ENCODE assay signal across 18 cellular contexts in the genomic region with DNA sequence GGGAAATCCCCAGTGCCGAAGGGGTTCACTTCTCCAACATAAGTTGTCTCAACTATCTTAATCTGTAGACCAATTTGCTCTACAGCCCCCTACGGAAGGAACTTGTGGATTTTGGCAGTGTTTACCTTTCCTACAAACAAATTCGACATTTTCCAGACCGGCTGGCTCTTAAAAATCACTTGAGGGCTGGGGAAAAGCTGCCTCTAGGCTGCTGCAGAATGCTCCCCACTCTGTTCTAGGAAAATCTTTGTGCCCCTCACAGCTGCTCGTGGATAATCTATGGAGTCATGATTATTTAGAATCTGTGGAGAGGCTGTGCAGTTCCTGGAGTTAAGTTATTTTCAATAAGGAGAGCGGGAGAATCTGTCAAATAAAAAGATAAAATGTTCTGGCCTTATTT.
DNase-seq lines count a peak whose midpoint lies in the region; ATAC-seq, FAIRE-seq and TF ChIP-seq lines count a peak whose summit lies in the region.
"Had no signal": no experiment of that assay in that cellular context is flagged by ENCODE, and none has a peak within 500 bp of the region (broad histone marks: within the 10 kb centered on the region; RNA-seq: fewer than 3 reads in every experiment).

No MANE protein-coding gene starts in this region.

- H3K79me2 ChIP-seq in astrocyte (ENCODE audit: insufficient read depth, low read length) (no peaks in the 10 kb centered on the region), smooth muscle cell (ENCODE audit: low read depth) (no peaks in the 10 kb centered on the region)

- no peaks in the 10 kb centered on the region for H3K79me1 ChIP-seq in IMR-90 (ENCODE audit: low read depth in 1 of 2, low read length in 2 of 2)

- no peak overlapping the region for H3K56ac ChIP-seq in IMR-90 (ENCODE audit: extremely low read depth, insufficient read depth, low read length)

- CTCF ChIA-PET in IMR-90 (lab: Yijun Ruan, JAX): no interaction called here

- H4K5ac ChIP-seq in IMR-90 (ENCODE audit: low read depth, low read length): no peak overlapping the region

- POLR2A ChIA-PET in IMR-90 (lab: Charles Lee; ENCODE audit: unreplicated experiment): interaction anchor here (0.6 kb wide), 1 partner anchor 1430 kb away, joined by 4 read pairs; no protein-coding TSS in a partner anchor

- H2BK20ac ChIP-seq in IMR-90 (ENCODE audit: low read depth, low read length): peak overlapping the region; percentile 27; the same call in 1 of the 2 replicates

- H3K9me3 ChIP-seq in IMR-90 (ENCODE audit: control insufficient read depth, insufficient read depth, low read length): no peaks in the 10 kb centered on the region
- H3K9me3 ChIP-seq in astrocyte (ENCODE audit: insufficient read depth, low read depth, low read length): no peaks in the 10 kb centered on the region
- H3K9me3 ChIP-seq in smooth muscle cell (replicated peaks; ENCODE audit: low read depth): no peaks in the 10 kb centered on the region
- no peaks in the 10 kb centered on the region for H3K9me3 ChIP-seq in upper lobe of left lung
- H3K9me3 ChIP-seq: MG63 had no signal

- no peak overlapping the region for H3K4me3 Mint-ChIP-seq in astrocyte (ENCODE audit: unreplicated experiment)
- H3K4me3 Mint-ChIP-seq: B cell; CD4-positive, alpha-beta memory T cell had no signal

- dilution Hi-C loops in IMR-90 (cut with HindIII; ENCODE audit: low sequenced_read_pairs, unreplicated experiment): no loop called here

- no peaks in the 10 kb centered on the region for H3K36me3 Mint-ChIP-seq in astrocyte (ENCODE audit: low read depth, unreplicated experiment)
- H3K36me3 Mint-ChIP-seq: CD4-positive, alpha-beta memory T cell had no signal

- H3K4ac ChIP-seq in IMR-90 (ENCODE audit: low read depth, low read length): 0 out of 2 replicates have a peak overlapping the region, but pooled peaks have one; percentile 3

- H3K4me1 Mint-ChIP-seq in astrocyte (ENCODE audit: low read depth, unreplicated experiment): peaks cover 27% of the 10 kb centered on the region
- H3K4me1 Mint-ChIP-seq: B cell; CD4-positive, alpha-beta memory T cell had no signal

- H3K27ac Mint-ChIP-seq in astrocyte (ENCODE audit: unreplicated experiment): no peak overlapping the region
- H3K27ac Mint-ChIP-seq: B cell; CD4-positive, alpha-beta memory T cell had no signal

- H3K4me1 ChIP-seq in IMR-90 (ENCODE audit: control insufficient read depth, insufficient read depth, low read length): peaks cover 6% of the 10 kb centered on the region; the same call in 1 of the 2 replicates
- peaks cover 15% of the 10 kb centered on the region for H3K4me1 ChIP-seq in astrocyte (ENCODE audit: insufficient read depth, low read length)
- peaks cover 34% of the 10 kb centered on the region for H3K4me1 ChIP-seq in smooth muscle cell (ENCODE audit: low read depth)
- H3K4me1 ChIP-seq in upper lobe of left lung: peaks cover 0 to 19% (median 5%) of the 10 kb centered on the region in 4 donors

- no peak for DNase-seq in IMR-90
- no peak for DNase-seq in astrocyte (ENCODE audit: low read depth)
- DNase-seq in left kidney (ENCODE audit: low read depth, low spot score): peak; percentile 16
- DNase-seq in smooth muscle cell (lab: John Stamatoyannopoulos, UW; ENCODE audit: unreplicated experiment): no peak
- DNase-seq in upper lobe of left lung: no peak
- DNase-seq in D721Med (ENCODE audit: insufficient read length, low spot score): no peak
- DNase-seq: CD4-positive, alpha-beta memory T cell; DND-41; GF-D8; MG63; NCI-H1092 treated with DMSO at 0.1 percent for 48 hours; NCI-H1694 treated with DMSO at 0.1 percent for 48 hours; NCI-H748 treated with DMSO at 0.1 percent for 48 hours had no signal

- H3K4me2 ChIP-seq in IMR-90 (ENCODE audit: low read depth, low read length): no peak overlapping the region
- no peak overlapping the region for H3K4me2 ChIP-seq in astrocyte (ENCODE audit: low read length)
- H3K4me2 ChIP-seq in smooth muscle cell: peak overlapping the region; percentile 79

- no peak overlapping the region for H3K4me3 ChIP-seq in IMR-90 (ENCODE audit: insufficient read depth, low read depth, low read length)
- no peak overlapping the region for H3K4me3 ChIP-seq in astrocyte (ENCODE audit: insufficient read depth, low read depth, low read length)
- H3K4me3 ChIP-seq in smooth muscle cell: no peak overlapping the region
- no peak overlapping the region for H3K4me3 ChIP-seq in upper lobe of left lung
- H3K4me3 ChIP-seq: MG63 had no signal

- no peaks in the 10 kb centered on the region for H3K9me3 Mint-ChIP-seq in astrocyte (ENCODE audit: unreplicated experiment)

- H3K27ac ChIP-seq in IMR-90 (ENCODE audit: insufficient read depth, low read length) (no peak overlapping the region), astrocyte (ENCODE audit: low read depth, low read length) (no peak overlapping the region), smooth muscle cell (ENCODE audit: low read depth) (peak overlapping the region; percentile 49), upper lobe of left lung (peak overlapping the region in 1 of 4 donors; percentile 46)

- H2BK5ac ChIP-seq in IMR-90 (ENCODE audit: low read depth, low read length, poor library complexity, severe bottlenecking): no peak overlapping the region

- H3K36me3 ChIP-seq in IMR-90 (ENCODE audit: control insufficient read depth, insufficient read depth, low read length): no peaks in the 10 kb centered on the region
- H3K36me3 ChIP-seq in astrocyte (ENCODE audit: insufficient read depth, low read length): no peaks in the 10 kb centered on the region
- no peaks in the 10 kb centered on the region for H3K36me3 ChIP-seq in smooth muscle cell (ENCODE audit: low read depth)
- no peaks in the 10 kb centered on the region for H3K36me3 ChIP-seq in upper lobe of left lung
- H3K36me3 ChIP-seq: MG63 had no signal

- no peak overlapping the region for H3K18ac ChIP-seq in IMR-90 (ENCODE audit: low read depth, low read length)

- H4K20me1 ChIP-seq in IMR-90 (ENCODE audit: insufficient read depth, low read length): no peaks in the 10 kb centered on the region
- no peaks in the 10 kb centered on the region for H4K20me1 ChIP-seq in astrocyte (ENCODE audit: insufficient read depth, low read length)
- no peaks in the 10 kb centered on the region for H4K20me1 ChIP-seq in smooth muscle cell (ENCODE audit: low read depth)

- H3K14ac ChIP-seq in IMR-90 (replicated peaks; ENCODE audit: low read depth, low read length): no peak overlapping the region

- TF ChIP-seq CTCF in IMR-90 (conservative IDR thresholded peaks at IDR 0.05; ENCODE audit: low read depth, low read length): no peak
- no peak for TF ChIP-seq CTCF in astrocyte (IDR thresholded peaks at IDR 0.05; ENCODE audit: insufficient read depth, low read depth, low read length)
- TF ChIP-seq CTCF in smooth muscle cell (IDR thresholded peaks at IDR 0.05; ENCODE audit: borderline replicate concordance, insufficient read depth, poor library complexity, severe bottlenecking): no peak
- TF ChIP-seq CTCF in upper lobe of left lung (IDR thresholded peaks at IDR 0.05): no peak
- no peak for TF ChIP-seq CTCF in D721Med (IDR thresholded peaks at IDR 0.05; ENCODE audit: insufficient read depth, missing control alignments)

- no peak for TF ChIP-seq EP300 in upper lobe of left lung (IDR thresholded peaks at IDR 0.05)

- no peaks in the 10 kb centered on the region; the same call in 1 of the 2 replicates for H3K9me1 ChIP-seq in IMR-90 (ENCODE audit: insufficient read depth, low read length)

- BruUV-seq in IMR-90 (replicated peaks; lab: Mats Ljungman, UMichigan): no TSS peak

- H3K27me3 Mint-ChIP-seq in astrocyte (ENCODE audit: low read depth, unreplicated experiment): peaks cover 2% of the 10 kb centered on the region
- H3K27me3 Mint-ChIP-seq: B cell; CD4-positive, alpha-beta memory T cell had no signal

- ATAC-seq in IMR-90 (ENCODE audit: low read depth) (no peak), HG03457 (IDR thresholded peaks at IDR 0.05; ENCODE audit: unreplicated experiment) (no peak), upper lobe of left lung (ENCODE audit: low FRiP score in 2 of 2) (no peak)
- ATAC-seq: Panc1, Right ventricle myocardium inferior had no signal

- H4K91ac ChIP-seq in IMR-90 (ENCODE audit: insufficient read depth, low read depth, low read length): no peak overlapping the region

- H2AK9ac ChIP-seq in IMR-90 (replicated peaks; ENCODE audit: low read depth, low read length, poor library complexity): no peak overlapping the region

- in situ Hi-C loops in IMR-90 (cut with MboI; ENCODE audit: low sequenced_read_pairs): no loop called here

- no peak overlapping the region for H2AK5ac ChIP-seq in IMR-90 (ENCODE audit: low read depth, low read length)

- no peak overlapping the region for H4K8ac ChIP-seq in IMR-90 (ENCODE audit: low read depth in 2 of 2, low read length in 2 of 2)

- no peak for TF ChIP-seq RAD21 in IMR-90 (IDR thresholded peaks at IDR 0.05; ENCODE audit: low read length)

- H2AFZ ChIP-seq in IMR-90 (replicated peaks; ENCODE audit: low read length, poor library complexity) (no peak overlapping the region), astrocyte (ENCODE audit: low read depth, low read length) (peak overlapping the region; percentile 33), smooth muscle cell (ENCODE audit: low read depth) (peak overlapping the region; percentile 92)

- no peak for TF ChIP-seq POLR2A in IMR-90 (IDR thresholded peaks at IDR 0.05; ENCODE audit: low read depth, low read length)
- TF ChIP-seq POLR2A in upper lobe of left lung (IDR thresholded peaks at IDR 0.05): no peak

- intact Hi-C loops in IMR-90 (cut with micrococcal nuclease): no loop called here

- H2BK120ac ChIP-seq in IMR-90 (ENCODE audit: low read depth, low read length): no peak overlapping the region; the same call in 1 of the 2 replicates

- H3K9ac ChIP-seq in IMR-90 (ENCODE audit: low read depth, low read length) (no peak overlapping the region), astrocyte (ENCODE audit: low read length) (no peak overlapping the region), smooth muscle cell (ENCODE audit: low read depth) (peak overlapping the region; percentile 44)

- no peaks in the 10 kb centered on the region for H3K27me3 ChIP-seq in IMR-90 (ENCODE audit: control insufficient read depth, insufficient read depth, low read length)
- no peaks in the 10 kb centered on the region for H3K27me3 ChIP-seq in astrocyte (ENCODE audit: insufficient read depth, low read length)
- H3K27me3 ChIP-seq in smooth muscle cell (ENCODE audit: low read depth): no peaks in the 10 kb centered on the region
- H3K27me3 ChIP-seq in upper lobe of left lung: no peaks in the 10 kb centered on the region
- H3K27me3 ChIP-seq: MG63 had no signal

- no peak for FAIRE-seq in astrocyte (lab: Jason Lieb, UNC)
- FAIRE-seq in D721Med (lab: Jason Lieb, UNC): no peak
- FAIRE-seq: H54 had no signal

- no peak overlapping the region for H2BK15ac ChIP-seq in IMR-90 (ENCODE audit: low read depth, low read length)

- no CpG with 5 or more reads among the region's 6 CpGs for WGBS in IMR-90 (ENCODE audit: extremely low coverage in 2 of 2, insufficient read length in 1 of 2), 2 experiments
- 20% methylated on average over 6 of the region's 6 CpGs for WGBS in smooth muscle cell (ENCODE audit: low lambda C conversion rate)
- 41 to 43% methylated on average over 6 of the region's 6 CpGs for WGBS in upper lobe of left lung, 2 donors

- H3F3A ChIP-seq in smooth muscle cell (ENCODE audit: low read depth): peaks cover 14% of the 10 kb centered on the region

- no peak overlapping the region for H3K23ac ChIP-seq in IMR-90 (ENCODE audit: low read depth, low read length)

TF ChIP-seq in IMR-90, 13 proteins besides CTCF, POLR2A, EP300 and RAD21 (continues in another document):
- TF ChIP-seq RFX5 (IDR thresholded peaks at IDR 0.05; ENCODE audit: low read depth, low read length): no peak
- no peak for TF ChIP-seq CHD1 (IDR thresholded peaks at IDR 0.05; ENCODE audit: low read depth, low read length)
